Comparison of ENCODE assay signal across 8 cellular contexts in genomic region chr20:41046716-41047115, GRCh38. TPM values are rescaled to one million over a fixed set of nuclear protein-coding genes. Genes with fewer than 3 reads are reported as not detected.
DNase-seq lines count a peak whose midpoint lies in the region; ATAC-seq and TF ChIP-seq lines count a peak whose summit lies in the region.

No MANE protein-coding gene starts in this region.

- peak overlapping the region; percentile 28 to 89 (median 79) for H3K27ac Mint-ChIP-seq in CD4-positive, CD25-positive, alpha-beta regulatory T cell
- H3K27ac Mint-ChIP-seq in activated naive CD4-positive, alpha-beta T cell treated with anti-CD3 and anti-CD28 coated beads, Interleukin-2, amount 50 U/mL, for 72 hours = peak overlapping the region in 1 of 2 donors; percentile 77

- peak; percentile 36 to 56 for ATAC-seq in CD4-positive, CD25-positive, alpha-beta regulatory T cell (ENCODE audit: low read depth in 2 of 2)
- ATAC-seq in activated naive CD4-positive, alpha-beta T cell treated with anti-CD3 and anti-CD28 coated beads, Interleukin-2, amount 50 U/mL, for 72 hours = peak; percentile 72 to 73
- ATAC-seq in lower lobe of right lung (peak; percentile 55 to 65), HG03108 (IDR thresholded peaks at IDR 0.05; ENCODE audit: unreplicated experiment) (no peak)

- H3K9me3 ChIP-seq in CD4-positive, CD25-positive, alpha-beta regulatory T cell (ENCODE audit: control insufficient read depth in 2 of 2, low read length in 2 of 2) = no peaks in the 10 kb centered on the region
- H3K9me3 ChIP-seq in lower lobe of right lung = no peaks in the 10 kb centered on the region

- intact Hi-C loops in lower lobe of right lung (cut with DNase I) (no loop called here), posterior vena cava (cut with DNase I) (no loop called here)

- H3K27me3 ChIP-seq in CD4-positive, CD25-positive, alpha-beta regulatory T cell (ENCODE audit: control insufficient read depth, insufficient read depth, low read length) = no peaks in the 10 kb centered on the region
- no peaks in the 10 kb centered on the region for H3K27me3 ChIP-seq in lower lobe of right lung (ENCODE audit: low read depth)

- H3K4me3 ChIP-seq in CD4-positive, CD25-positive, alpha-beta regulatory T cell (ENCODE audit: low read depth, low read length) = peak overlapping the region; percentile 94
- H3K4me3 ChIP-seq in lower lobe of right lung (no peak overlapping the region), coronary artery (no peak overlapping the region)

- DNase-seq in CD4-positive, CD25-positive, alpha-beta regulatory T cell = peak in 1 of 3 donors; percentile 44
- DNase-seq in HT1080 (ENCODE audit: low read depth) (peak; percentile 15), lower lobe of right lung (no peak), coronary artery (ENCODE audit: low spot score) (no peak), posterior vena cava (ENCODE audit: low spot score) (no peak)
- DNase-seq in activated naive CD4-positive, alpha-beta T cell treated with anti-CD3 and anti-CD28 coated beads, Interleukin-2, amount 50 U/mL, for 72 hours (ENCODE audit: low spot score in 2 of 2) = no peak
- DNase-seq in effector CD8-positive, alpha-beta T cell (lab: John Stamatoyannopoulos, UW) = no peak

- H3K4me1 ChIP-seq in CD4-positive, CD25-positive, alpha-beta regulatory T cell (ENCODE audit: control insufficient read depth, insufficient read depth, low read length, poor library complexity, severe bottlenecking) = peaks cover 80% of the 10 kb centered on the region
- H3K4me1 ChIP-seq in lower lobe of right lung = peaks cover 61% of the 10 kb centered on the region

- H3K9me3 Mint-ChIP-seq in CD4-positive, CD25-positive, alpha-beta regulatory T cell = no peaks in the 10 kb centered on the region
- peaks cover 0 to 4% of the 10 kb centered on the region in 2 donors for H3K9me3 Mint-ChIP-seq in activated naive CD4-positive, alpha-beta T cell treated with anti-CD3 and anti-CD28 coated beads, Interleukin-2, amount 50 U/mL, for 72 hours

- peaks cover 62 to 94% (median 86%) of the 10 kb centered on the region in 4 donors for H3K4me1 Mint-ChIP-seq in CD4-positive, CD25-positive, alpha-beta regulatory T cell

- peak overlapping the region; percentile 16 to 70 (median 49) for H3K4me3 Mint-ChIP-seq in CD4-positive, CD25-positive, alpha-beta regulatory T cell

- H3K27me3 Mint-ChIP-seq in CD4-positive, CD25-positive, alpha-beta regulatory T cell = no peaks in the 10 kb centered on the region

- peaks cover 5% of the 10 kb centered on the region for H3K36me3 ChIP-seq in CD4-positive, CD25-positive, alpha-beta regulatory T cell (ENCODE audit: control insufficient read depth, insufficient read depth, low read length)
- H3K36me3 ChIP-seq in lower lobe of right lung = no peaks in the 10 kb centered on the region

- peak overlapping the region; percentile 81 for H3K27ac ChIP-seq in CD4-positive, CD25-positive, alpha-beta regulatory T cell (ENCODE audit: insufficient read depth, low read length, poor library complexity, severe bottlenecking)
- H3K27ac ChIP-seq in lower lobe of right lung = peak overlapping the region; percentile 8
- peak overlapping the region in 1 of 2 donors; percentile 2 for H3K27ac ChIP-seq in coronary artery

- H3K36me3 Mint-ChIP-seq in CD4-positive, CD25-positive, alpha-beta regulatory T cell = peaks cover 4% of the 10 kb centered on the region
- H3K36me3 Mint-ChIP-seq in activated naive CD4-positive, alpha-beta T cell treated with anti-CD3 and anti-CD28 coated beads, Interleukin-2, amount 50 U/mL, for 72 hours = peaks cover 0 to 19% of the 10 kb centered on the region in 2 donors

- TF ChIP-seq CTCF in lower lobe of right lung (IDR thresholded peaks at IDR 0.05) = no peak
- TF ChIP-seq CTCF in coronary artery (IDR thresholded peaks at IDR 0.05) = no peak

RNA-seq across cellular contexts. Expression of gene TOP1, which starts 18.1 kb away (rescaled TPM):
- total RNA-seq in CD4-positive, CD25-positive, alpha-beta regulatory T cell = 50.0 TPM
- 10 to 100 TPM in 1 of 4 donors, 1 to 10 TPM in 3; 9.2 to 11.4 (median 9.6) TPM for polyA plus RNA-seq in CD4-positive, CD25-positive, alpha-beta regulatory T cell
- total RNA-seq in HT1080 (2014; rRNA removed; shearing (Covaris generic)) = 20.8 and 26.7 TPM in 2 replicates
- polyA plus RNA-seq in HT1080 (2015; cell fraction: cytosol; rRNA removed) = 64.5 and 79.5 TPM in 2 replicates
- polyA plus RNA-seq in HT1080 (2015; cell fraction: nucleus; rRNA removed) = 119 and 120 TPM in 2 replicates
- total RNA-seq in activated naive CD4-positive, alpha-beta T cell treated with anti-CD3 and anti-CD28 coated beads, Interleukin-2, amount 50 U/mL, for 72 hours = 10 to 100 TPM; 62.4 to 98.9 TPM
- total RNA-seq in lower lobe of right lung = 52.0 TPM
- total RNA-seq in posterior vena cava = 10 to 100 TPM; 25.2 to 27.3 TPM
